Comparison of ENCODE assay signal across 14 cellular contexts in genomic region chr5:116075117-116075910, GRCh38. TPM values are rescaled to one million over a fixed set of nuclear protein-coding genes. Genes with fewer than 3 reads are reported as not detected.
DNase-seq lines count a peak whose midpoint lies in the region; ATAC-seq and TF ChIP-seq lines count a peak whose summit lies in the region.
"Had no signal": no experiment of that assay in that cellular context is flagged by ENCODE, and none has a peak within 500 bp of the region (broad histone marks: within the 10 kb centered on the region; RNA-seq: fewer than 3 reads in every experiment).

No MANE protein-coding gene starts in this region.

- no peak overlapping the region for H3K4me3 ChIP-seq in Jurkat, Clone E6-1 (ENCODE audit: low read length)
- H3K4me3 ChIP-seq in naive thymus-derived CD4-positive, alpha-beta T cell (ENCODE audit: low read length) = no peak overlapping the region
- H3K4me3 ChIP-seq in tibial nerve = no peak overlapping the region
- H3K4me3 ChIP-seq: A549, hepatocyte had no signal

- no peaks in the 10 kb centered on the region for H3K9me3 ChIP-seq in naive thymus-derived CD4-positive, alpha-beta T cell (ENCODE audit: control insufficient read depth in 2 of 3, low read length in 3 of 3)
- H3K9me3 ChIP-seq in tibial nerve = no peaks in the 10 kb centered on the region
- H3K9me3 ChIP-seq: A549 had no signal

- 48 to 54% methylated on average over 6 of the region's 6 CpGs for WGBS in tibial nerve, 2 donors

- peaks cover 9% of the 10 kb centered on the region for H3K9me3 Mint-ChIP-seq in activated naive CD8-positive, alpha-beta T cell (ENCODE audit: low read depth)
- H3K9me3 Mint-ChIP-seq in naive thymus-derived CD4-positive, alpha-beta T cell = peaks cover 0 to 5% (median 0%) of the 10 kb centered on the region in 11 donors
- H3K9me3 Mint-ChIP-seq: mesothelial cell of epicardium had no signal

- no peak for TF ChIP-seq CTCF in tibial nerve (IDR thresholded peaks at IDR 0.05)

- no peaks in the 10 kb centered on the region for H3K36me3 ChIP-seq in naive thymus-derived CD4-positive, alpha-beta T cell (ENCODE audit: control insufficient read depth in 2 of 3, insufficient read depth in 3 of 3, low read length in 3 of 3)
- H3K36me3 ChIP-seq in tibial nerve = peaks cover 0 to 5% (median 0%) of the 10 kb centered on the region in 3 donors
- H3K36me3 ChIP-seq: brain microvascular endothelial cell had no signal

- H3K4me1 Mint-ChIP-seq in activated naive CD8-positive, alpha-beta T cell (ENCODE audit: low read depth) = peaks cover 22% of the 10 kb centered on the region
- peaks cover 0 to 8% (median 0%) of the 10 kb centered on the region in 7 donors for H3K4me1 Mint-ChIP-seq in naive thymus-derived CD4-positive, alpha-beta T cell

- no peaks in the 10 kb centered on the region for H3K27me3 ChIP-seq in naive thymus-derived CD4-positive, alpha-beta T cell (ENCODE audit: control insufficient read depth in 2 of 2, insufficient read depth in 2 of 2, low read length in 2 of 2)
- H3K27me3 ChIP-seq in tibial nerve = no peaks in the 10 kb centered on the region
- H3K27me3 ChIP-seq: brain microvascular endothelial cell had no signal

- H3K4me1 ChIP-seq in naive thymus-derived CD4-positive, alpha-beta T cell (ENCODE audit: control insufficient read depth in 2 of 2, insufficient read depth in 2 of 2, low read length in 2 of 2) = no peaks in the 10 kb centered on the region
- H3K4me1 ChIP-seq in tibial nerve = no peaks in the 10 kb centered on the region
- H3K4me1 ChIP-seq: A549 had no signal

- H3K27me3 Mint-ChIP-seq in activated naive CD8-positive, alpha-beta T cell = peaks cover 13% of the 10 kb centered on the region
- peaks cover 0 to 36% (median 31%) of the 10 kb centered on the region in 5 donors for H3K27me3 Mint-ChIP-seq in naive thymus-derived CD4-positive, alpha-beta T cell

- no peak for TF ChIP-seq POLR2A in tibial nerve (IDR thresholded peaks at IDR 0.05)

- CTCF ChIA-PET in naive thymus-derived CD4-positive, alpha-beta T cell (lab: Charles Lee) = no interaction called here

- intact Hi-C loops in naive thymus-derived CD4-positive, alpha-beta T cell (cut with micrococcal nuclease) = no loop called here

- peak overlapping the region; percentile 76 for H3K4me3 Mint-ChIP-seq in activated naive CD8-positive, alpha-beta T cell
- H3K4me3 Mint-ChIP-seq in naive thymus-derived CD4-positive, alpha-beta T cell = no peak overlapping the region
- H3K4me3 Mint-ChIP-seq: mesothelial cell of epicardium had no signal

- ATAC-seq in activated CD4-positive, CD25-positive, alpha-beta regulatory T cell treated with anti-CD3 and anti-CD28 coated beads, Interleukin-2, amount 50 U/mL, for 24 hours = peak; percentile 12 to 17
- ATAC-seq in naive thymus-derived CD4-positive, alpha-beta T cell = peak; percentile 26
- no peak for ATAC-seq in GM21390 (IDR thresholded peaks at IDR 0.05; ENCODE audit: unreplicated experiment)
- ATAC-seq in HG02763 (IDR thresholded peaks at IDR 0.05; ENCODE audit: unreplicated experiment) = no peak
- ATAC-seq: A549 had no signal

- no peaks in the 10 kb centered on the region for H3K36me3 Mint-ChIP-seq in activated naive CD8-positive, alpha-beta T cell
- H3K36me3 Mint-ChIP-seq in naive thymus-derived CD4-positive, alpha-beta T cell = peaks cover 0 to 5% (median 0%) of the 10 kb centered on the region in 5 donors
- H3K36me3 Mint-ChIP-seq: mesothelial cell of epicardium had no signal

- TF ChIP-seq EP300 in tibial nerve (IDR thresholded peaks at IDR 0.05) = no peak

- no peak for DNase-seq in activated CD4-positive, CD25-positive, alpha-beta regulatory T cell treated with anti-CD3 and anti-CD28 coated beads, Interleukin-2, amount 50 U/mL, for 72 hours
- DNase-seq in Jurkat, Clone E6-1 (ENCODE audit: low read depth, low spot score) = peak; percentile 32
- DNase-seq in naive thymus-derived CD4-positive, alpha-beta T cell = no peak
- DNase-seq in tibial nerve (ENCODE audit: low spot score in 2 of 2) = no peak
- DNase-seq: brain microvascular endothelial cell, NCI-H1436 treated with DMSO at 0.1 percent for 48 hours had no signal

- H3K27ac Mint-ChIP-seq in activated naive CD8-positive, alpha-beta T cell = peak overlapping the region; percentile 75
- H3K27ac Mint-ChIP-seq in naive thymus-derived CD4-positive, alpha-beta T cell = no peak overlapping the region
- H3K27ac Mint-ChIP-seq: mesothelial cell of epicardium had no signal

- no peak overlapping the region for H3K27ac ChIP-seq in naive thymus-derived CD4-positive, alpha-beta T cell (ENCODE audit: low read depth, low read length)
- H3K27ac ChIP-seq in tibial nerve = no peak overlapping the region
- H3K27ac ChIP-seq: A549, brain microvascular endothelial cell, hepatocyte, HL-60 had no signal

- POLR2A ChIA-PET in naive thymus-derived CD4-positive, alpha-beta T cell (lab: Charles Lee) = no interaction called here

RNA-seq across cellular contexts. Expression of gene COMMD10, which starts 9.5 kb away (rescaled TPM):
- polyA plus RNA-seq in Jurkat, Clone E6-1 (2012; ENCODE audit: insufficient read depth, insufficient read length) = 38.4 TPM
- 10 to 100 TPM; 29.4 to 50.6 (median 37.8) TPM for total RNA-seq in naive thymus-derived CD4-positive, alpha-beta T cell
- 10 to 100 TPM; 30.9 to 43.5 TPM for polyA plus RNA-seq in naive thymus-derived CD4-positive, alpha-beta T cell
- 10 to 100 TPM; 15.3 to 38.1 (median 20.0) TPM for total RNA-seq in tibial nerve

RNA-seq across cellular contexts. Expression of gene ARL14EPL, which starts 43.0 kb away (rescaled TPM):
- polyA plus RNA-seq in Jurkat, Clone E6-1 (2012; ENCODE audit: insufficient read depth, insufficient read length) = not detected
- total RNA-seq in naive thymus-derived CD4-positive, alpha-beta T cell = not detected
- not detected for polyA plus RNA-seq in naive thymus-derived CD4-positive, alpha-beta T cell
- under 1 TPM in 1 of 4 donors, not detected in 3; 0.21 TPM for total RNA-seq in tibial nerve
- polyA plus RNA-seq: hepatocyte had no signal

Comparison
In these comparisons a context has a peak if more than half of its experiments do, and no peak if none do; other contexts are left out.
1. ATAC-seq: peak in activated CD4-positive, CD25-positive, alpha-beta regulatory T cell treated with anti-CD3 and anti-CD28 coated beads, Interleukin-2, amount 50 U/mL, for 24 hours (2 of 2) and naive thymus-derived CD4-positive, alpha-beta T cell (single experiment); none in GM21390 (single experiment) and HG02763 (single experiment).